Comparison of ENCODE assay signal across 8 cellular contexts in the genomic region with DNA sequence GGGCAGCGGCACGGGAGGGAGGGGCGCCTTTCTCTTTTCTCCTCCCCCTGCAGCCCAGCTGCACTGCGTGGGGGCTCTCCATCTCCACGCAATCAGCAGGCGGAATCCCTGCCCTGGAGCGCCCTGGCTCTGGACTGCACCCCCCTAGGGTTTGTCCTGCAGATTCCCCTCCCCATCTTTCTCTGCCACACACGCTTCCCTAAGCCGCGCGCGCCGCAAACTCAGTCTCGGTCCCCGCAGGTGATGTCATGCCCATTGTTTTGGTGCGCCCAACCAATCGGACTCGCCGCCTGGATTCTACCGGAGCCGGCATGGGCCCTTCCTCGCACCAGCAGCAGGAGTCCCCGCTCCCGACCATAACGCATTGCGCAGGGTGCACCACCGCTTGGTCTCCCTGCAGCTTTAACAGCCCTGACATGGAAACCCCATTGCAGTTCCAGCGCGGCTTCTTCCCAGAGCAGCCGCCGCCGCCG. TPM values are rescaled to one million over a fixed set of nuclear protein-coding genes. Genes with fewer than 3 reads are reported as not detected.
A peak's percentile ranks its signal among the peaks of the same experiment; 100 is the strongest.
DNase-seq lines count a peak whose midpoint lies in the region; ATAC-seq and TF ChIP-seq lines count a peak whose summit lies in the region.

A gene (plus strand): TSS at position 347 of the 473 bp plus-strand sequence. CDS start 70 bp downstream, at position 417.

- peak; percentile 12 for DNase-seq in stimulated activated CD4-positive, alpha-beta T cell treated with anti-CD3 and anti-CD28 coated beads, Interleukin-15, amount 100 ng/mL, for 24 hours
- DNase-seq in stimulated activated CD4-positive, alpha-beta T cell treated with anti-CD3 and anti-CD28 coated beads, Interleukin-4, amount 100 ng/mL, for 1 hour = no peak
- DNase-seq in NCI-H748 treated with DMSO at 0.1 percent for 48 hours (lab: John Stamatoyannopoulos, UW) (peak; percentile 79), caudate nucleus (lab: John Stamatoyannopoulos, UW) (peak in 59 of 61 donors; percentile 32 to 97 (median 85)), islet precursor cell (peak; percentile 96), spleen (peak; percentile 85)

- H3K9me3 ChIP-seq in spleen = no peaks in the 10 kb centered on the region

- intact Hi-C loops in spleen (cut with DNase I; ENCODE audit: low total_unique reads) = no loop called here

- ATAC-seq in HG03159 (IDR thresholded peaks at IDR 0.05; ENCODE audit: unreplicated experiment) = peak; percentile 51
- no peak for ATAC-seq in activated CD4-positive, CD25-positive, alpha-beta regulatory T cell treated with anti-CD3 and anti-CD28 coated beads, Interleukin-2, amount 50 U/mL, for 24 hours

- TF ChIP-seq CTCF in spleen (IDR thresholded peaks at IDR 0.05 in 8 of 11, conservative IDR thresholded peaks at IDR 0.05 in 3 of 11) = no peak

- TF ChIP-seq POLR2A in spleen (IDR thresholded peaks at IDR 0.05) = no peak

- peaks cover 0 to 75% (median 48%) of the 10 kb centered on the region in 7 donors for H3K27me3 ChIP-seq in spleen (replicated peaks in 1 of 7)

- H3K4me3 ChIP-seq in spleen = peak within 1 kb of the TSS; percentile 35 to 77 (median 56)

- 0 to 3% (median 2%) methylated on average over 3 to 33 of the region's 33 CpGs for WGBS in spleen, 5 donors

- H3K27ac ChIP-seq in caudate nucleus (ENCODE audit: low read depth, low read length) (peak within 1 kb of the TSS; percentile 59), spleen (peak within 1 kb of the TSS in 5 of 8 donors; percentile 8 to 44 (median 32))

- H3K4me1 ChIP-seq in spleen = peaks cover 10 to 38% (median 22%) of the 10 kb centered on the region in 6 donors

- no peaks in the 10 kb centered on the region for H3K36me3 ChIP-seq in spleen

RNA-seq across cellular contexts. Expression of the gene that starts here (rescaled TPM):
- total RNA-seq in spleen = 1 to 10 TPM in 2 of 7 donors, under 1 TPM in 5; 0.27 to 1.1 (median 0.57) TPM
- under 1 TPM; 0.20 to 0.80 (median 0.26) TPM for polyA plus RNA-seq in spleen
